Comparison of ENCODE assay signal across 1 cellular context in the genomic region with DNA sequence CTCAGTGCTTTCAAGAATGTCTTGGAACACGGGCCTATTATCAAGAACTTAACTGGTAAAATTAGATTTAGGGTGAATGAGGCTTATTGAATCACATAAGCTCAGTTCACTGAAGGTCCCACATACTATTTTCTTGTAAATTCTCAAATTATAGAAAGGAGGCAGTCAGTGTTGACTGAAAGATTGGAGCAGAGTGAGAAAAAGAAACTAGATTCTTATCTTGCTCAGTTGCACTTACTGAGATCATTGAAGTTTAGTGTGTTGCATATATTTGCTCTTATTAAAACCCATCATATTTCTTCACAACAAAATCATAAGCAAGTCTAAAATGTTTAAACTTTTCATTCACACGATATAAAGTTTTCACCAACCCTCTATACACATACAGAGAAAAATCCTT.
TF ChIP-seq lines count a peak whose summit lies in the region.

No MANE protein-coding gene starts in this region.

TF ChIP-seq in SK-N-SH, 30 proteins besides CTCF, POLR2A, EP300 and RAD21 (continued from another document):
- no peak for TF ChIP-seq IRF3 (IDR thresholded peaks at IDR 0.05; ENCODE audit: low read depth, low read length)
- no peak for TF ChIP-seq RCOR1 (IDR thresholded peaks at IDR 0.05; ENCODE audit: low read length)
- TF ChIP-seq TCF12 (IDR thresholded peaks at IDR 0.05), result no peak
- TF ChIP-seq CHD2 (IDR thresholded peaks at IDR 0.05; ENCODE audit: low read length, partially characterized antibody), result no peak
- no peak for TF ChIP-seq FOSL2 (IDR thresholded peaks at IDR 0.05; ENCODE audit: borderline replicate concordance, low read depth)
